ENCODE assay signal across 24 cellular contexts in the genomic region with DNA sequence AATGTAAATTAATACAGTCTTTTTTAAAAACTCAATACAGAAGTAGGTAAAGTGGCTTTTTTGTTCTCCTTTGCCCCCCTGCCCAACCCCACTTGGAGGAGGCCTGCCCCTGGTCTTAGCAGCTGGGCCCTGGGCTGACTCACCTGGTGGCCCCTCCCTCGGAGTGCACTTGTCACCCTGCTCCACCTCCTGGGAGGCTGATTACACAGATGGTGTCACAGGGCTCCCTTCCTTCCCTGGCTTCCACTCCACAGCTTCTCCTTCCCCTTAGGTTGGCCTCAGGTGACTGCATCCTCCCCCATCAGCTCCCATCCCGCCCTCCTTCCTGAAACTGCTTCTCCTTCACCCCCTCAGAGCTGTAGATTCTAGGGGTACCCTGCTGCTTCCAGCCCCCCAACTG. TPM values are rescaled to one million over a fixed set of nuclear protein-coding genes. Genes with fewer than 3 reads are reported as not detected.
DNase-seq lines count a peak whose midpoint lies in the region; ATAC-seq and TF ChIP-seq lines count a peak whose summit lies in the region.
"Had no signal": no experiment of that assay in that cellular context is flagged by ENCODE, and none has a peak within 500 bp of the region (broad histone marks: within the 10 kb centered on the region; RNA-seq: fewer than 3 reads in every experiment).

No MANE protein-coding gene starts in this region.

- no peaks in the 10 kb centered on the region for H4K20me1 ChIP-seq in H9 (ENCODE audit: control insufficient read depth, insufficient read depth, insufficient read length)

- H3K4me1 ChIP-seq in H9 (ENCODE audit: insufficient read depth, low read length) (no peaks in the 10 kb centered on the region), lower lobe of right lung (no peaks in the 10 kb centered on the region)
- H3K4me1 ChIP-seq: suprapubic skin had no signal

- DNase-seq in H9 (no peak), NCI-H2029 treated with DMSO at 0.1 percent for 48 hours (lab: John Stamatoyannopoulos, UW) (peak; percentile 33), SHP77 (lab: John Stamatoyannopoulos, UW) (peak; percentile 74 to 81), lower lobe of right lung (no peak), amniotic stem cell (lab: John Stamatoyannopoulos, UW) (no peak), medulla oblongata (ENCODE audit: extremely low spot score) (no peak), HuH-7.5 (ENCODE audit: low spot score) (no peak)
- DNase-seq: activated CD8-positive, alpha-beta T cell treated with anti-CD3 and anti-CD28 coated beads, Interleukin-2, amount 10 ng/mL, durations not matched to agents 7 days and 5 days; activated naive CD8-positive, alpha-beta T cell treated with anti-CD3 and anti-CD28 coated beads for 36 hours; activated T-cell treated with anti-CD3 and anti-CD28 coated beads, Interleukin-2, amount 50 U/mL, for 4 hours; brain microvascular endothelial cell; CD8-positive, alpha-beta memory T cell; hippocampal formation; NCI-H1105; NCI-H526 treated with DMSO at 0.1 percent for 48 hours; psoas muscle; T-helper 1 cell had no signal

- no peak overlapping the region for H2BK15ac ChIP-seq in H9 (ENCODE audit: low read depth, low read length)

- no peak overlapping the region for H3K56ac ChIP-seq in H9 (ENCODE audit: insufficient read length, low read depth, low read length)

- H3K27me3 Mint-ChIP-seq in H9 (ENCODE audit: low read depth) = peaks cover 14% of the 10 kb centered on the region

- ATAC-seq in lower lobe of right lung = peak; percentile 65 to 78
- no peak for ATAC-seq in HG03432 (IDR thresholded peaks at IDR 0.05; ENCODE audit: unreplicated experiment)
- ATAC-seq: activated CD8-positive, alpha-beta T cell treated with anti-CD3 and anti-CD28 coated beads, Interleukin-2, amount 10 ng/mL, durations not matched to agents 7 days and 5 days; activated T-cell treated with anti-CD3 and anti-CD28 coated beads, Interleukin-2, amount 50 U/mL, for 4 hours; psoas muscle had no signal

- no peaks in the 10 kb centered on the region for H3K23me2 ChIP-seq in H9 (ENCODE audit: insufficient read length, low read depth, low read length, poor library complexity, severe bottlenecking)

- no peaks in the 10 kb centered on the region for H3K79me1 ChIP-seq in H9 (ENCODE audit: insufficient read depth, low read depth, low read length, poor library complexity, severe bottlenecking)

- H3K9ac ChIP-seq in H9 (ENCODE audit: extremely low read depth, insufficient read length, low read length) = no peak overlapping the region

- no peaks in the 10 kb centered on the region for H3K79me2 ChIP-seq in H9 (ENCODE audit: insufficient read depth, low read length)

- no peaks in the 10 kb centered on the region for H3K36me3 ChIP-seq in lower lobe of right lung
- H3K36me3 ChIP-seq: brain microvascular endothelial cell, suprapubic skin had no signal

- H2AK5ac ChIP-seq in H9 (ENCODE audit: insufficient read length, low read length) = no peak overlapping the region

- H2AFZ ChIP-seq in H9 (ENCODE audit: low read length) = no peak overlapping the region

- peaks cover 0 to 5% of the 10 kb centered on the region in 2 experiments; a peak in 2 of 4 replicates for H3K4me1 Mint-ChIP-seq in H9
- H3K4me1 Mint-ChIP-seq: activated naive CD8-positive, alpha-beta T cell treated with anti-CD3 and anti-CD28 coated beads for 36 hours; CD8-positive, alpha-beta memory T cell; mesothelial cell of epicardium had no signal

- H3K4me2 ChIP-seq in H9 (ENCODE audit: insufficient read depth, insufficient read length, low read length) = no peak overlapping the region

- H3K4ac ChIP-seq in H9 (ENCODE audit: low read depth, low read length) = no peak overlapping the region

- no peak overlapping the region for H2BK12ac ChIP-seq in H9 (ENCODE audit: insufficient read length, low read depth, low read length)

- H3K9me3 ChIP-seq in H9 (ENCODE audit: control insufficient read depth, low read depth, low read length) = no peaks in the 10 kb centered on the region
- no peaks in the 10 kb centered on the region for H3K9me3 ChIP-seq in lower lobe of right lung
- H3K9me3 ChIP-seq: psoas muscle, suprapubic skin had no signal

- H3K9me3 Mint-ChIP-seq in H9 = peaks cover 5 to 6% of the 10 kb centered on the region in 2 experiments; a peak in 2 of 5 replicates

- intact Hi-C loops in lower lobe of right lung (cut with DNase I) = no loop called here

- TF ChIP-seq CTCF in H9 (conservative IDR thresholded peaks at IDR 0.05) = no peak
- no peak for TF ChIP-seq CTCF in lower lobe of right lung (IDR thresholded peaks at IDR 0.05)

- no peak overlapping the region; a peak in 1 of 7 replicates for H3K27ac Mint-ChIP-seq in H9
- H3K27ac Mint-ChIP-seq: activated CD8-positive, alpha-beta T cell treated with anti-CD3 and anti-CD28 coated beads, Interleukin-2, amount 10 ng/mL, durations not matched to agents 7 days and 5 days; activated naive CD8-positive, alpha-beta T cell treated with anti-CD3 and anti-CD28 coated beads for 36 hours; CD8-positive, alpha-beta memory T cell; mesothelial cell of epicardium had no signal

- no peak overlapping the region for H3K23ac ChIP-seq in H9 (ENCODE audit: insufficient read length, low read depth, low read length)

- no peak overlapping the region for H3T11ph ChIP-seq in H9 (ENCODE audit: low read length)

- H3K14ac ChIP-seq in H9 (ENCODE audit: insufficient read depth, low read length) = no peak overlapping the region

- no peak overlapping the region for H3K4me3 ChIP-seq in lower lobe of right lung
- H3K4me3 ChIP-seq: psoas muscle, skin epidermis, suprapubic skin had no signal

- no peak overlapping the region for H3K27ac ChIP-seq in H9 (ENCODE audit: insufficient read length, low read depth, low read length)
- no peak overlapping the region for H3K27ac ChIP-seq in lower lobe of right lung
- H3K27ac ChIP-seq: brain microvascular endothelial cell, psoas muscle, RWPE1, skin epidermis, suprapubic skin, VCaP had no signal

- H4K5ac ChIP-seq in H9 (ENCODE audit: insufficient read length, low read depth, low read length) = no peak overlapping the region

- no peak overlapping the region for H2BK120ac ChIP-seq in H9 (ENCODE audit: low read depth, low read length, poor library complexity, severe bottlenecking)

- H3K4me3 Mint-ChIP-seq in H9 = no peak overlapping the region
- H3K4me3 Mint-ChIP-seq: activated CD8-positive, alpha-beta T cell treated with anti-CD3 and anti-CD28 coated beads, Interleukin-2, amount 10 ng/mL, durations not matched to agents 7 days and 5 days; activated naive CD8-positive, alpha-beta T cell treated with anti-CD3 and anti-CD28 coated beads for 36 hours; activated T-cell treated with anti-CD3 and anti-CD28 coated beads, Interleukin-2, amount 50 U/mL, for 4 hours; CD8-positive, alpha-beta memory T cell; mesothelial cell of epicardium had no signal

- peak overlapping the region; percentile 77 for H4K8ac ChIP-seq in H9 (replicated peaks; ENCODE audit: insufficient read length, low read depth, low read length)

- WGBS in H9 (ENCODE audit: extremely low coverage, insufficient read length, low lambda C conversion rate) = no CpG with 5 or more reads among the region's 2 CpGs

- no peaks in the 10 kb centered on the region for H3K27me3 ChIP-seq in H9 (ENCODE audit: insufficient read depth, low read length)
- H3K27me3 ChIP-seq in lower lobe of right lung (ENCODE audit: low read depth) = no peaks in the 10 kb centered on the region
- H3K27me3 ChIP-seq: brain microvascular endothelial cell had no signal

- no peak overlapping the region for H4K91ac ChIP-seq in H9 (ENCODE audit: insufficient read length, low read depth, low read length)

- H2BK5ac ChIP-seq in H9 (ENCODE audit: insufficient read length, low read length) = no peak overlapping the region

- H3K36me3 Mint-ChIP-seq in H9 (ENCODE audit: insufficient read depth in 1 of 3, low read depth in 3 of 3) = no peaks in the 10 kb centered on the region
- H3K36me3 Mint-ChIP-seq: activated naive CD8-positive, alpha-beta T cell treated with anti-CD3 and anti-CD28 coated beads for 36 hours; CD8-positive, alpha-beta memory T cell; mesothelial cell of epicardium had no signal

- H2BK20ac ChIP-seq in H9 (ENCODE audit: low read depth, low read length, poor library complexity, severe bottlenecking) = no peak overlapping the region

- H3K18ac ChIP-seq in H9 (ENCODE audit: insufficient read length, low read depth, low read length) = no peak overlapping the region

RNA-seq across cellular contexts. Expression of a gene that starts 11.7 kb away (rescaled TPM):
- total RNA-seq in H9 (2021) (0.22 TPM in 1 of 2 replicates, not detected in the other), lower lobe of right lung (26.6 TPM)
- total RNA-seq: activated CD8-positive, alpha-beta T cell treated with anti-CD3 and anti-CD28 coated beads, Interleukin-2, amount 10 ng/mL, durations not matched to agents 7 days and 5 days; activated naive CD8-positive, alpha-beta T cell treated with anti-CD3 and anti-CD28 coated beads for 36 hours; activated T-cell treated with anti-CD3 and anti-CD28 coated beads, Interleukin-2, amount 50 U/mL, for 4 hours; CD8-positive, alpha-beta memory T cell; fibroblast of villous mesenchyme; psoas muscle had no signal

RNA-seq across cellular contexts. Expression of a gene that starts 21.5 kb away (rescaled TPM):
- not detected in 2 replicates for total RNA-seq in H9 (2021)
- 0.86 TPM for total RNA-seq in lower lobe of right lung
- total RNA-seq: activated CD8-positive, alpha-beta T cell treated with anti-CD3 and anti-CD28 coated beads, Interleukin-2, amount 10 ng/mL, durations not matched to agents 7 days and 5 days; activated naive CD8-positive, alpha-beta T cell treated with anti-CD3 and anti-CD28 coated beads for 36 hours; CD8-positive, alpha-beta memory T cell; fibroblast of villous mesenchyme had no signal

Comparison
In these comparisons a context has a peak if more than half of its experiments do, and no peak if none do; other contexts are left out.
1. DNase-seq: peak in NCI-H2029 treated with DMSO at 0.1 percent for 48 hours (single experiment) and SHP77 (2 of 2); none in H9 (single experiment), lower lobe of right lung (single experiment), amniotic stem cell (single experiment), medulla oblongata (single experiment) and HuH-7.5 (single experiment).
2. RNA of a gene that starts 11.7 kb away (total RNA-seq): 26.6 TPM in lower lobe of right lung (single experiment); 0.22 TPM in H9; every median in the first group is over 10 times any median in the second.